In the genomic region with DNA sequence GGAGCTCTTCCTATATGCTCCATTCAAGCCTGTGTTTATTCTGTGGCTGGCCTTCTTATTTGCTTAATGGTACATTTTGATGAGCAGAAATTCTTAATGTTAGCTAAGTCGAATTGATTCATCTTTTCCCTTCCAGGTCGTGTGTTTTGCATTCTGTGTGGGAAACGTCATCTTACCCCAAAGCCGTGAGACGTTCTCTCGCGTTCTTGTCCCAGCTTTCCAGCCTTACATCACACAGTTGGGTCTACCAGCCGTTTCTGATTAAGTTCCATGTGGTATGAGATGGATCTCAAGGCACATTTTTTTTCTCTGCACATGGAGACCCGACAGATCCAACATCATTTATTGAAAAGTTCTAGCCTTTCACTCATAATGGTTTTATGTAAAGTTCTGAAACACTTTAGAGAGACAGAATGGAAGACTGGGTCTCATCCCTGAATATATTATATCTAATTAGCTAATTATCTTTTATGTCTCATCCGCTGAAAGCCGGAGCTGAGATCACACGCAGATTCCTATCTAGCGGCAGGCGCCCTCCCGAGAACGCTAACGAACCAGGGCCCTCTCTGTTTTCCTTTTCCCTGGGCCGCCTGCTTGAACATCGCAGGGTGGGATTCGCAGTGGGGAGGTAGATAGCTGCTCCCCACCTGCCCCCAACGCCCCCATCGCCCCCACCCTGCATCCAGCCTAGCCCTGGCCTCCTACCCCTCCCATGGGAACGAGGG, we compare ENCODE assay signal across 17 cellular contexts.
"Had no signal": no experiment of that assay in that cellular context is flagged by ENCODE, and none has a peak within 500 bp of the region (broad histone marks: within the 10 kb centered on the region; RNA-seq: fewer than 3 reads in every experiment).

No MANE protein-coding gene starts in this region.

- ATAC-seq: body of pancreas; effector memory CD8-positive, alpha-beta T cell; esophagus mucosa; gastrocnemius medialis; natural killer cell; WTC11 had no signal

- DNase-seq: activated gamma-delta T cell treated with Interleukin-2 at 50 U/mL for 16 hours; activated T-cell treated with anti-CD3 and anti-CD28 coated beads, Interleukin-2, amount 50 U/mL, for 1 hour; body of pancreas; dermis blood vessel endothelial cell; effector memory CD8-positive, alpha-beta T cell; gastrocnemius medialis; hypothalamus; midbrain; natural killer cell; retina; stimulated activated CD4-positive, alpha-beta T cell treated with anti-CD3 and anti-CD28 coated beads, Interleukin-4, amount 100 ng/mL, for 1 hour; stimulated activated naive CD4-positive, alpha-beta T cell; T1000; testis had no signal

- H3K27ac ChIP-seq: body of pancreas, cardiac muscle cell, gastrocnemius medialis, testis had no signal

- H3K36me3 ChIP-seq: cardiac muscle cell, gastrocnemius medialis had no signal

- H3K27me3 ChIP-seq: body of pancreas, cardiac muscle cell, gastrocnemius medialis, testis had no signal

- H3K4me1 ChIP-seq: body of pancreas, gastrocnemius medialis, testis had no signal

- H3K9me3 ChIP-seq: body of pancreas, gastrocnemius medialis, testis had no signal

- H3K4me3 ChIP-seq: body of pancreas, cardiac muscle cell, gastrocnemius medialis, testis had no signal
